In the genomic region with DNA sequence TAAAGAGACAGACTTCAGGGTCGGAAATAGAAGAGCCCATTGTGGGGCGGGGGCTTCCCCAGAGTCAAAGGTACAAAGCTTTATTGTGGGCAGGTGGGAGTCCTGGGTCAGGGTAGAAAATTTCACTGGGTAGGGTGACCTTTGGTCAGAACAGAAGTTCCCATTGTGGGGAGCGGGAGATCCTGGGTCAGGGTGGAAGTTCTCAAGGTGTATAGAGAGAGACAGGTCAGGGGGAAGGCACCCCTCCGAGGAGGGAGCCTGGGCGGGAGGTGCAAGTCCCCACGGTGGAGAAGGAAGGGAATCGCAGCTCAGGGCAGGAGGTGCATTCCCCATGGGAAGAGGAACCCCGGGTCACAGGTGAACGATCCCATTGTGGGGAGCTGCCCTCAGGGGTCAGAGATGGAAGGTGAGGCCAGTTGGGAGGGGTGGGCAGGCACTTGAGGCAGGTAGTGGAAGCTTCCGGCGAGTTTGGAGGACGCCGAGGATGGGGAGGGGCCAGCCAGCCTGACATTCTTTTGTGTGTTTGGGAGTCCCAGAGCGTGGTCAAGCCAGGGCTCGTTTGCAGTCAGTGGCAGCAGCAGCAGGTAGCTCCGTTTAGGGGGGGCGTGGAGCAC, we compare ENCODE assay signal across 8 cellular contexts. TPM values are rescaled to one million over a fixed set of nuclear protein-coding genes. Genes with fewer than 3 reads are reported as not detected.
DNase-seq lines count a peak whose midpoint lies in the region; ATAC-seq, FAIRE-seq and TF ChIP-seq lines count a peak whose summit lies in the region.

No MANE protein-coding gene starts in this region.

- H3K36me3 ChIP-seq in NT2/D1 (ENCODE audit: insufficient read depth, insufficient read length, low read length) (peaks cover 52% of the 10 kb centered on the region), body of pancreas (replicated peaks in 1 of 2; ENCODE audit: insufficient read depth in 1 of 2, low read depth in 2 of 2) (no peaks in the 10 kb centered on the region), kidney (ENCODE audit: control insufficient read depth in 1 of 2, insufficient read depth in 2 of 2, low read length in 2 of 2) (peaks cover 10 to 16% of the 10 kb centered on the region in 2 donors)

- peak overlapping the region; percentile 43 to 72 (median 60) for H3K27ac ChIP-seq in body of pancreas
- H3K27ac ChIP-seq in kidney (ENCODE audit: low read depth in 2 of 2, low read length in 2 of 2) = peak overlapping the region; percentile 29 to 69

- peaks cover 50% of the 10 kb centered on the region for H3K36me3 Mint-ChIP-seq in activated CD4-positive, alpha-beta T cell treated with anti-CD3 and anti-CD28 coated beads, Interleukin-2, amount 10 ng/mL, durations not matched to agents 24 days and 14 days (ENCODE audit: low read depth)

- intact Hi-C loops in activated CD4-positive, alpha-beta T cell treated with anti-CD3 and anti-CD28 coated beads, Interleukin-2, amount 10 ng/mL, durations not matched to agents 24 days and 14 days (cut with micrococcal nuclease) = loop anchor here (1.0 kb wide), 2 partner anchors 9 to 13 kb away; partner anchors contain the start of genes GALE and PITHD1
- intact Hi-C loops in body of pancreas (cut with DNase I) = no loop called here
- intact Hi-C loops in kidney (cut with DNase I) = no loop called here

- H3K4me3 ChIP-seq in NT2/D1 (ENCODE audit: insufficient read length, low read depth) = peak overlapping the region; percentile 83
- H3K4me3 ChIP-seq in body of pancreas = peak overlapping the region; percentile 73 to 88
- H3K4me3 ChIP-seq in kidney (ENCODE audit: low read length in 2 of 2) = peak overlapping the region; percentile 93 to 94

- H3K9ac ChIP-seq in NT2/D1 (ENCODE audit: insufficient read length, low read depth) = peak overlapping the region; percentile 84
- peak overlapping the region; percentile 73 to 82 for H3K9ac ChIP-seq in kidney (ENCODE audit: low read length in 2 of 2)

- H3K4me1 Mint-ChIP-seq in activated CD4-positive, alpha-beta T cell treated with anti-CD3 and anti-CD28 coated beads, Interleukin-2, amount 10 ng/mL, durations not matched to agents 24 days and 14 days = peaks cover 23% of the 10 kb centered on the region

- TF ChIP-seq POLR2A in body of pancreas (IDR thresholded peaks at IDR 0.05) = no peak

- no peaks in the 10 kb centered on the region for H3K9me3 ChIP-seq in NT2/D1 (ENCODE audit: insufficient read depth, low read length)
- no peaks in the 10 kb centered on the region for H3K9me3 ChIP-seq in body of pancreas
- H3K9me3 ChIP-seq in kidney (ENCODE audit: control insufficient read depth in 1 of 2, low read length in 2 of 2) = no peaks in the 10 kb centered on the region

- H3K27me3 ChIP-seq in NT2/D1 (ENCODE audit: insufficient read depth, insufficient read length) (no peaks in the 10 kb centered on the region), body of pancreas (no peaks in the 10 kb centered on the region)

- H3K4me3 Mint-ChIP-seq in activated CD4-positive, alpha-beta T cell treated with anti-CD3 and anti-CD28 coated beads, Interleukin-2, amount 10 ng/mL, durations not matched to agents 24 days and 14 days = peak overlapping the region; percentile 92

- no peaks in the 10 kb centered on the region for H3K27me3 Mint-ChIP-seq in activated CD4-positive, alpha-beta T cell treated with anti-CD3 and anti-CD28 coated beads, Interleukin-2, amount 10 ng/mL, durations not matched to agents 24 days and 14 days

- WGBS in body of pancreas, 2 donors = 1% methylated on average over 10 to 15 of the region's 17 CpGs

- DNase-seq in activated CD4-positive, alpha-beta T cell treated with anti-CD3 and anti-CD28 coated beads, Interleukin-2, amount 10 ng/mL, durations not matched to agents 24 days and 14 days = peak; percentile 79
- no peak for DNase-seq in activated CD4-positive, alpha-beta T cell treated with anti-CD3 and anti-CD28 coated beads for 1 hour
- DNase-seq in NT2/D1 (ENCODE audit: low read depth, low spot score) (no peak), body of pancreas (peak in 1 of 4 donors; percentile 29), kidney (peak; percentile 79)
- DNase-seq in stimulated activated naive CD8-positive, alpha-beta T cell treated with anti-CD3 and anti-CD28 coated beads, Interleukin-15, Interleukin-2, amounts not matched to agents 100 U/mL and 50 U/mL, for 24 hours = peak; percentile 40

- no peaks in the 10 kb centered on the region for H3K9me3 Mint-ChIP-seq in activated CD4-positive, alpha-beta T cell treated with anti-CD3 and anti-CD28 coated beads, Interleukin-2, amount 10 ng/mL, durations not matched to agents 24 days and 14 days

- H3K27ac Mint-ChIP-seq in activated CD4-positive, alpha-beta T cell treated with anti-CD3 and anti-CD28 coated beads, Interleukin-2, amount 10 ng/mL, durations not matched to agents 24 days and 14 days = peak overlapping the region; percentile 91

- ATAC-seq in body of pancreas = no peak
- no peak for ATAC-seq in stimulated activated naive CD8-positive, alpha-beta T cell treated with anti-CD3 and anti-CD28 coated beads, Interleukin-15, Interleukin-2, amounts not matched to agents 100 U/mL and 50 U/mL, for 24 hours
- ATAC-seq in GM21526 (IDR thresholded peaks at IDR 0.05; ENCODE audit: low FRiP score, unreplicated experiment) = no peak
- ATAC-seq in GM21360 (IDR thresholded peaks at IDR 0.05; ENCODE audit: unreplicated experiment) = no peak

- H3K4me1 ChIP-seq in NT2/D1 (ENCODE audit: insufficient read depth, insufficient read length) = peaks cover 2% of the 10 kb centered on the region
- H3K4me1 ChIP-seq in body of pancreas = peaks cover 30% of the 10 kb centered on the region
- H3K4me1 ChIP-seq in kidney (ENCODE audit: control insufficient read depth in 1 of 2, insufficient read depth in 1 of 2, low read depth in 1 of 2, low read length in 2 of 2) = peaks cover 5 to 26% of the 10 kb centered on the region in 2 donors

- TF ChIP-seq CTCF in body of pancreas (IDR thresholded peaks at IDR 0.05) (no peak), kidney (IDR thresholded peaks at IDR 0.05; ENCODE audit: borderline replicate concordance, extremely low read depth, insufficient read depth) (no peak)

- no peak for FAIRE-seq in kidney (lab: Jason Lieb, UNC)

RNA-seq across cellular contexts. Expression of gene LYPLA2, which starts 0.6 kb away (rescaled TPM):
- 86.2 and 92.4 TPM in 2 replicates for total RNA-seq in activated CD4-positive, alpha-beta T cell treated with anti-CD3 and anti-CD28 coated beads, Interleukin-2, amount 10 ng/mL, durations not matched to agents 24 days and 14 days
- total RNA-seq in body of pancreas = 10 to 100 TPM; 20.4 to 28.5 TPM
- 71.3 TPM for total RNA-seq in kidney
- polyA plus RNA-seq in kidney (ENCODE audit: insufficient read depth, low read depth, low replicate concordance) = 133 TPM

RNA-seq across cellular contexts. Expression of gene GALE, which starts 9.0 kb away (rescaled TPM):
- total RNA-seq in activated CD4-positive, alpha-beta T cell treated with anti-CD3 and anti-CD28 coated beads, Interleukin-2, amount 10 ng/mL, durations not matched to agents 24 days and 14 days = 66.3 and 73.5 TPM in 2 replicates
- total RNA-seq in body of pancreas (10 to 100 TPM; 29.3 to 32.7 TPM), kidney (68.1 TPM)
- polyA plus RNA-seq in kidney (ENCODE audit: insufficient read depth, low read depth, low replicate concordance) = 73.7 TPM

RNA-seq across cellular contexts. Expression of gene PITHD1, which starts 13.3 kb away (rescaled TPM):
- total RNA-seq in activated CD4-positive, alpha-beta T cell treated with anti-CD3 and anti-CD28 coated beads, Interleukin-2, amount 10 ng/mL, durations not matched to agents 24 days and 14 days = 83.0 and 88.6 TPM in 2 replicates
- 10 to 100 TPM; 31.9 to 32.3 TPM for total RNA-seq in body of pancreas
- 40.4 TPM for total RNA-seq in kidney
- polyA plus RNA-seq in kidney (ENCODE audit: insufficient read depth, low read depth, low replicate concordance) = 57.7 TPM

RNA-seq across cellular contexts. Expression of gene HMGCL, which starts 33.7 kb away (rescaled TPM):
- 20.4 and 20.7 TPM in 2 replicates for total RNA-seq in activated CD4-positive, alpha-beta T cell treated with anti-CD3 and anti-CD28 coated beads, Interleukin-2, amount 10 ng/mL, durations not matched to agents 24 days and 14 days
- 10 to 100 TPM; 18.9 to 21.1 TPM for total RNA-seq in body of pancreas
- 51.5 TPM for total RNA-seq in kidney
- polyA plus RNA-seq in kidney (ENCODE audit: insufficient read depth, low read depth, low replicate concordance) = 205 TPM

RNA-seq across cellular contexts. Expression of gene ELOA, which starts 48.3 kb away (rescaled TPM):
- 51.9 and 54.3 TPM in 2 replicates for total RNA-seq in activated CD4-positive, alpha-beta T cell treated with anti-CD3 and anti-CD28 coated beads, Interleukin-2, amount 10 ng/mL, durations not matched to agents 24 days and 14 days
- 10 to 100 TPM; 22.6 to 28.0 TPM for total RNA-seq in body of pancreas
- total RNA-seq in kidney = 39.1 TPM
- polyA plus RNA-seq in kidney (ENCODE audit: insufficient read depth, low read depth, low replicate concordance) = 13.7 TPM

Comparison
In these comparisons a context has a peak if more than half of its experiments do, and no peak if none do; other contexts are left out.
1. DNase-seq: peak in activated CD4-positive, alpha-beta T cell treated with anti-CD3 and anti-CD28 coated beads, Interleukin-2, amount 10 ng/mL, durations not matched to agents 24 days and 14 days (single experiment), kidney (single experiment) and stimulated activated naive CD8-positive, alpha-beta T cell treated with anti-CD3 and anti-CD28 coated beads, Interleukin-15, Interleukin-2, amounts not matched to agents 100 U/mL and 50 U/mL, for 24 hours (single experiment); none in activated CD4-positive, alpha-beta T cell treated with anti-CD3 and anti-CD28 coated beads for 1 hour (single experiment) and NT2/D1 (single experiment).
2. Peak in every context shown above with its lines, with median percentiles within 50 percentile points of each other: H3K4me3 ChIP-seq.